ENCODE assay signal across 1 cellular context in genomic region chr1:30540611-30541192, GRCh38.
TF ChIP-seq lines count a peak whose summit lies in the region.

No MANE protein-coding gene starts in this region.

TF ChIP-seq in HepG2, 621 proteins besides CTCF, POLR2A, EP300 and RAD21:
- TF ChIP-seq, protein P1, sequence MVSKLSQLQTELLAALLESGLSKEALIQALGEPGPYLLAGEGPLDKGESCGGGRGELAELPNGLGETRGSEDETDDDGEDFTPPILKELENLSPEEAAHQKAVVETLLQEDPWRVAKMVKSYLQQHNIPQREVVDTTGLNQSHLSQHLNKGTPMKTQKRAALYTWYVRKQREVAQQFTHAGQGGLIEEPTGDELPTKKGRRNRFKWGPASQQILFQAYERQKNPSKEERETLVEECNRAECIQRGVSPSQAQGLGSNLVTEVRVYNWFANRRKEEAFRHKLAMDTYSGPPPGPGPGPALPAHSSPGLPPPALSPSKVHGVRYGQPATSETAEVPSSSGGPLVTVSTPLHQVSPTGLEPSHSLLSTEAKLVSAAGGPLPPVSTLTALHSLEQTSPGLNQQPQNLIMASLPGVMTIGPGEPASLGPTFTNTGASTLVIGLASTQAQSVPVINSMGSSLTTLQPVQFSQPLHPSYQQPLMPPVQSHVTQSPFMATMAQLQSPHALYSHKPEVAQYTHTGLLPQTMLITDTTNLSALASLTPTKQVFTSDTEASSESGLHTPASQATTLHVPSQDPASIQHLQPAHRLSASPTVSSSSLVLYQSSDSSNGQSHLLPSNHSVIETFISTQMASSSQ (IDR thresholded peaks at IDR 0.05; ENCODE audit: low read depth): no peak
- TF ChIP-seq, protein P1 (CRISPR knock-in tag; IDR thresholded peaks at IDR 0.05; ENCODE audit: borderline replicate concordance): no peak
- no peak for TF ChIP-seq ZNF792 (CRISPR knock-in tag; IDR thresholded peaks at IDR 0.05)
- TF ChIP-seq, protein P2, sequence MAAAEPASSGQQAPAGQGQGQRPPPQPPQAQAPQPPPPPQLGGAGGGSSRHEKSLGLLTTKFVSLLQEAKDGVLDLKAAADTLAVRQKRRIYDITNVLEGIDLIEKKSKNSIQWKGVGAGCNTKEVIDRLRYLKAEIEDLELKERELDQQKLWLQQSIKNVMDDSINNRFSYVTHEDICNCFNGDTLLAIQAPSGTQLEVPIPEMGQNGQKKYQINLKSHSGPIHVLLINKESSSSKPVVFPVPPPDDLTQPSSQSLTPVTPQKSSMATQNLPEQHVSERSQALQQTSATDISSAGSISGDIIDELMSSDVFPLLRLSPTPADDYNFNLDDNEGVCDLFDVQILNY (CRISPR knock-in tag; conservative IDR thresholded peaks at IDR 0.05): no peak
- TF ChIP-seq, protein P3, sequence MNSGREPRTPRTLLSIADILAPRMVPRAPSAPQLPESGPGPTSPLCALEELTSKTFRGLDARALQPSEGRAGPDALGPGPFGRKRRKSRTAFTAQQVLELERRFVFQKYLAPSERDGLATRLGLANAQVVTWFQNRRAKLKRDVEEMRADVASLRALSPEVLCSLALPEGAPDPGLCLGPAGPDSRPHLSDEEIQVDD (CRISPR knock-in tag; IDR thresholded peaks at IDR 0.05; ENCODE audit: borderline replicate concordance): no peak
- no peak for TF ChIP-seq ATM (IDR thresholded peaks at IDR 0.05; ENCODE audit: borderline replicate concordance)
- no peak for TF ChIP-seq GABPB1 (CRISPR knock-in tag; IDR thresholded peaks at IDR 0.05)
- TF ChIP-seq ZNF335 (CRISPR knock-in tag; IDR thresholded peaks at IDR 0.05): no peak
- no peak for TF ChIP-seq ZNF564 (CRISPR knock-in tag; IDR thresholded peaks at IDR 0.05)
- TF ChIP-seq ZNF781 (CRISPR knock-in tag; IDR thresholded peaks at IDR 0.05; ENCODE audit: borderline replicate concordance, not compliant biosample characterization): no peak
- TF ChIP-seq, protein P4, sequence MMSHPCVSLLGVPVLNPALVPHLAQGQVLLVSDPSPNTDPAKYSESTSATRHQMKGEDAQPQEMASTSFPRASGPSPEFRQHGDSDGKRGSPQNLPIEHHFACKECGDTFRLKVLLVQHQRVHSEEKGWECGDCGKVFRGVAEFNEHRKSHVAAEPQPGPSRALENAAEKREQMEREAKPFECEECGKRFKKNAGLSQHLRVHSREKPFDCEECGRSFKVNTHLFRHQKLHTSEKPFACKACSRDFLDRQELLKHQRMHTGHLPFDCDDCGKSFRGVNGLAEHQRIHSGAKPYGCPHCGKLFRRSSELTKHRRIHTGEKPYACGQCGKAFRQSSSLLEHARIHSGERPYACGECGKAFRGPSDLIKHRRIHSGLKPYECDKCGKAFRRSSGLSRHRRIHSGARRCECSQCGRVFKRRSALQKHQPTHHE (CRISPR knock-in tag; IDR thresholded peaks at IDR 0.05; ENCODE audit: borderline replicate concordance): no peak
- no peak for TF ChIP-seq ZBTB37 (CRISPR knock-in tag; IDR thresholded peaks at IDR 0.05)
- no peak for TF ChIP-seq CBX1 (IDR thresholded peaks at IDR 0.05; ENCODE audit: low read depth)
- TF ChIP-seq, protein P5, sequence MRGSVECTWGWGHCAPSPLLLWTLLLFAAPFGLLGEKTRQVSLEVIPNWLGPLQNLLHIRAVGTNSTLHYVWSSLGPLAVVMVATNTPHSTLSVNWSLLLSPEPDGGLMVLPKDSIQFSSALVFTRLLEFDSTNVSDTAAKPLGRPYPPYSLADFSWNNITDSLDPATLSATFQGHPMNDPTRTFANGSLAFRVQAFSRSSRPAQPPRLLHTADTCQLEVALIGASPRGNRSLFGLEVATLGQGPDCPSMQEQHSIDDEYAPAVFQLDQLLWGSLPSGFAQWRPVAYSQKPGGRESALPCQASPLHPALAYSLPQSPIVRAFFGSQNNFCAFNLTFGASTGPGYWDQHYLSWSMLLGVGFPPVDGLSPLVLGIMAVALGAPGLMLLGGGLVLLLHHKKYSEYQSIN (CRISPR knock-in tag; IDR thresholded peaks at IDR 0.05; ENCODE audit: borderline replicate concordance): no peak
- TF ChIP-seq ZNF816 (CRISPR knock-in tag; IDR thresholded peaks at IDR 0.05; ENCODE audit: borderline replicate concordance): no peak
